Comparison of ENCODE assay signal across 17 cellular contexts in the genomic region with DNA sequence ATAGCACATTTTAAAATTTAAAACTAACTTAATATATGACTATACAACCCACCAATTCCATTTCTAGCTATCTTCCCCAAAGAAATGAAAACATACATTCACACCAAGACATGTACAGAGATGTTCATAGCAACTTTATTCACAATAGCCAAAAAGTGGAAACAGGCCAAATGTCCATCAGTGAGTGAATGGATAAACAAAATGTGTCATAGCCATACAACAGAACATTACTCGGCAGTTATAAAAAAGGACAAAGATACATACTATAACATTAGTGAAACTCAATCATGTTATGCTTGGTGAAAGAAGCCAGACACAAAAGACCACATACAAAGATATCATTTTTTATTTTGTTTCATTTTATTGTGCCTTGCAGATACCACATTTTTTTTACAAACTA.
DNase-seq lines count a peak whose midpoint lies in the region; FAIRE-seq and TF ChIP-seq lines count a peak whose summit lies in the region.
"Had no signal": no experiment of that assay in that cellular context is flagged by ENCODE, and none has a peak within 500 bp of the region (broad histone marks: within the 10 kb centered on the region; RNA-seq: fewer than 3 reads in every experiment).

No MANE protein-coding gene starts in this region.

- DNase-seq in D721Med (ENCODE audit: insufficient read length, low spot score) (no peak), bronchial epithelial cell (ENCODE audit: low read depth) (peak; percentile 37), foreskin melanocyte (peak; percentile 9), pulmonary artery endothelial cell (ENCODE audit: low read depth, low spot score) (peak; percentile 35), cardiac septum (ENCODE audit: low spot score) (no peak), OCI-M2 (lab: John Stamatoyannopoulos, UW; ENCODE audit: unreplicated experiment) (no peak), GM03348 (ENCODE audit: low spot score) (no peak)
- DNase-seq: ACHN; Calu3; CD4-positive, CD25-positive, alpha-beta regulatory T cell; DMS153; GF-D8 had no signal

- TF ChIP-seq CTCF in D721Med (IDR thresholded peaks at IDR 0.05; ENCODE audit: insufficient read depth, missing control alignments) (no peak), bronchial epithelial cell (IDR thresholded peaks at IDR 0.05; ENCODE audit: insufficient read depth, low read length, severe bottlenecking) (no peak)

- no peaks in the 10 kb centered on the region for H3K27me3 ChIP-seq in bronchial epithelial cell (ENCODE audit: control insufficient read depth, insufficient read depth, low read length)

- no peak overlapping the region for H3K4me3 ChIP-seq in bronchial epithelial cell (ENCODE audit: low read depth, low read length)
- H3K4me3 ChIP-seq: BLaER1 treated with 17β-estradiol and CSF1 and Interleukin-3, amounts not matched to agents 10 nM and 100 nM; HAP-1 had no signal

- intact Hi-C loops in cardiac septum (cut with DNase I), result no loop called here

- FAIRE-seq in D721Med (lab: Jason Lieb, UNC), result peak; percentile 44
- no peak for FAIRE-seq in bronchial epithelial cell (lab: Jason Lieb, UNC)
- FAIRE-seq: H1, HepG2, HTR-8/SVneo had no signal

- no peaks in the 10 kb centered on the region for H3K36me3 ChIP-seq in bronchial epithelial cell (ENCODE audit: control insufficient read depth, insufficient read depth, low read length)
- H3K36me3 ChIP-seq: BLaER1 treated with 17β-estradiol and CSF1 and Interleukin-3, amounts not matched to agents 10 nM and 100 nM; HAP-1 had no signal

Comparison
In these comparisons a context has a peak if more than half of its experiments do, and no peak if none do; other contexts are left out.
1. DNase-seq: peak in bronchial epithelial cell (single experiment), foreskin melanocyte (single experiment) and pulmonary artery endothelial cell (single experiment); none in D721Med (single experiment), cardiac septum (single experiment), OCI-M2 (single experiment) and GM03348 (single experiment).